11 cellular contexts compared by ENCODE assay signal in genomic region chr15:78050851-78051250, GRCh38. TPM values are rescaled to one million over a fixed set of nuclear protein-coding genes. Genes with fewer than 3 reads are reported as not detected.
DNase-seq lines count a peak whose midpoint lies in the region; ATAC-seq and TF ChIP-seq lines count a peak whose summit lies in the region.
"Had no signal": no experiment of that assay in that cellular context is flagged by ENCODE, and none has a peak within 500 bp of the region (broad histone marks: within the 10 kb centered on the region; RNA-seq: fewer than 3 reads in every experiment).

No MANE protein-coding gene starts in this region.

- H3K9me3 ChIP-seq in SK-N-MC (ENCODE audit: low read depth, low read length) (no peaks in the 10 kb centered on the region), duodenal mucosa (ENCODE audit: control insufficient read depth in 1 of 2, low read length in 2 of 2) (no peaks in the 10 kb centered on the region)

- H3K4me3 Mint-ChIP-seq in stimulated activated effector memory CD8-positive, alpha-beta T cell treated with anti-CD3 and anti-CD28 coated beads, Interleukin-12 subunit alpha, Interleukin-12 subunit beta, amount 100 ng/mL, for 72 hours: peak overlapping the region; percentile 73
- H3K4me3 Mint-ChIP-seq in endothelial cell (ENCODE audit: unreplicated experiment): no peak overlapping the region

- H3K27ac ChIP-seq in SK-N-MC: peak overlapping the region; percentile 77
- H3K27ac ChIP-seq in duodenal mucosa (ENCODE audit: low read depth, low read length): peak overlapping the region; percentile 1

- H3K27ac Mint-ChIP-seq in stimulated activated effector memory CD8-positive, alpha-beta T cell treated with anti-CD3 and anti-CD28 coated beads, Interleukin-12 subunit alpha, Interleukin-12 subunit beta, amount 100 ng/mL, for 72 hours: peak overlapping the region; percentile 90
- H3K27ac Mint-ChIP-seq in endothelial cell (ENCODE audit: unreplicated experiment): no peak overlapping the region

- H3K36me3 Mint-ChIP-seq in stimulated activated effector memory CD8-positive, alpha-beta T cell treated with anti-CD3 and anti-CD28 coated beads, Interleukin-12 subunit alpha, Interleukin-12 subunit beta, amount 100 ng/mL, for 72 hours: peaks cover 52% of the 10 kb centered on the region
- H3K36me3 Mint-ChIP-seq in endothelial cell (ENCODE audit: low read depth, unreplicated experiment): no peaks in the 10 kb centered on the region

- peak; percentile 47 for DNase-seq in activated CD4-positive, alpha-beta T cell treated with anti-CD3 and anti-CD28 coated beads for 48 hours
- no peak for DNase-seq in activated CD4-positive, alpha-beta T cell treated with anti-CD3 and anti-CD28 coated beads for 1 hour
- DNase-seq in SK-N-MC (ENCODE audit: low read depth, low spot score): no peak
- peak in 1 of 2 donors; percentile 57 for DNase-seq in stimulated activated effector memory CD8-positive, alpha-beta T cell treated with anti-CD3 and anti-CD28 coated beads, Interleukin-12 subunit alpha, Interleukin-12 subunit beta, amount 100 ng/mL, for 72 hours (ENCODE audit: low spot score in 2 of 2)
- DNase-seq in midbrain (lab: John Stamatoyannopoulos, UW): no peak
- DNase-seq in endothelial cell (ENCODE audit: low spot score): no peak

- no peak overlapping the region for H3K4me3 ChIP-seq in SK-N-MC
- H3K4me3 ChIP-seq in duodenal mucosa (ENCODE audit: low read depth in 1 of 2, low read length in 2 of 2): no peak overlapping the region

- H3K9ac ChIP-seq in SK-N-MC (ENCODE audit: insufficient read length) (no peak overlapping the region), duodenal mucosa (ENCODE audit: low read depth in 1 of 2, low read length in 2 of 2) (no peak overlapping the region)

- H3K4me1 ChIP-seq in duodenal mucosa (ENCODE audit: control insufficient read depth in 1 of 2, insufficient read depth in 2 of 2, low read length in 2 of 2): peaks cover 76 to 89% of the 10 kb centered on the region in 2 donors

- H3K36me3 ChIP-seq in SK-N-MC (ENCODE audit: insufficient read depth, low read length) (peaks cover 76% of the 10 kb centered on the region), duodenal mucosa (ENCODE audit: control insufficient read depth in 1 of 2, insufficient read depth in 2 of 2, low read length in 2 of 2) (peaks cover 10 to 20% of the 10 kb centered on the region in 2 donors)

- no peak for TF ChIP-seq CTCF in endothelial cell (IDR thresholded peaks at IDR 0.05; ENCODE audit: unreplicated experiment)

- H3K4me1 Mint-ChIP-seq in stimulated activated effector memory CD8-positive, alpha-beta T cell treated with anti-CD3 and anti-CD28 coated beads, Interleukin-12 subunit alpha, Interleukin-12 subunit beta, amount 100 ng/mL, for 72 hours: peaks cover 94% of the 10 kb centered on the region
- H3K4me1 Mint-ChIP-seq in endothelial cell (ENCODE audit: unreplicated experiment): peaks cover 52% of the 10 kb centered on the region

- H3K27me3 Mint-ChIP-seq in endothelial cell (ENCODE audit: unreplicated experiment): peaks cover 1% of the 10 kb centered on the region

- ATAC-seq in stimulated activated effector memory CD8-positive, alpha-beta T cell treated with anti-CD3 and anti-CD28 coated beads, Interleukin-12 subunit alpha, Interleukin-12 subunit beta, amount 100 ng/mL, for 72 hours: peak; percentile 46
- ATAC-seq in HG02763 (IDR thresholded peaks at IDR 0.05; ENCODE audit: unreplicated experiment): no peak

- no peaks in the 10 kb centered on the region for H3K27me3 ChIP-seq in duodenal mucosa (ENCODE audit: control insufficient read depth in 1 of 2, insufficient read depth in 2 of 2, low read length in 2 of 2)

- H3K9me3 Mint-ChIP-seq in stimulated activated effector memory CD8-positive, alpha-beta T cell treated with anti-CD3 and anti-CD28 coated beads, Interleukin-12 subunit alpha, Interleukin-12 subunit beta, amount 100 ng/mL, for 72 hours: no peaks in the 10 kb centered on the region
- no peaks in the 10 kb centered on the region for H3K9me3 Mint-ChIP-seq in endothelial cell (ENCODE audit: unreplicated experiment)

RNA-seq across cellular contexts. Expression of gene TBC1D2B, which starts 26.7 kb away (rescaled TPM):
- total RNA-seq in endothelial cell (ENCODE audit: unreplicated experiment): 13.8 TPM

RNA-seq across cellular contexts. Expression of gene SH2D7, which starts 41.5 kb away (rescaled TPM):
- total RNA-seq in endothelial cell (ENCODE audit: unreplicated experiment): not detected
- total RNA-seq: epithelial cell of proximal tubule, pulmonary artery endothelial cell, SK-MEL-5 had no signal
